In the genomic region with DNA sequence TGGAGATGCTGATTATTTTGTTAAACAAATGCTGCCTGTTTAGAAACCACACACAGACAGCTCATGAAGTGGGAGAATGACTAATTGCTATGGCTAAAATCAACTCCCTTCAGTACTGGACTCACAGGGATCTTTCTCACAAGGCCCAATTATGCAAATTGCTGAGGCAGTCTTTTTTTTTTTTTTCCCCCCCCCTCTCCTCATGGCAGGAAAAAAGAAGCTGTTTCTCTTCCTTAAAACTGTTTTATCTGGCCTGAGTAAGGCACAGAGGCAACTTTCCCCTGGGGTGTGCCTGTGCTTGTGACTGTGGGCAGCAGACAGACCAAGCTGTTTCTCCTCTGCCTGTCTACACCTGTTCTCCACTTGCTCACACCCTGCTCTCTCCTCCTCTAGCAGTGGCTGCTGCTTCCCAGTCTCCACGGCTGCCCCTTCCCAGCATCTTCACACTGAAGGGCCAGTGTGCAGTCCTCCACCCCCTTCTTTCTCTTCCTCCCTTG, we compare ENCODE assay signal across 8 cellular contexts.
DNase-seq lines count a peak whose midpoint lies in the region; ATAC-seq, FAIRE-seq and TF ChIP-seq lines count a peak whose summit lies in the region.

No MANE protein-coding gene starts in this region.

- intact Hi-C loops in posterior cingulate gyrus (cut with DNase I), result loop anchor here (10.0 kb wide), 1 partner anchor 259 kb away; the partner anchor contains the start of gene TOMM7

- H3K9me3 Mint-ChIP-seq in progenitor cell of endocrine pancreas (ENCODE audit: low read depth), result no peaks in the 10 kb centered on the region

- no peaks in the 10 kb centered on the region for H3K27me3 ChIP-seq in right atrium auricular region

- H3K36me3 Mint-ChIP-seq in progenitor cell of endocrine pancreas (ENCODE audit: insufficient read depth), result no peaks in the 10 kb centered on the region

- DNase-seq in GM12891 (ENCODE audit: insufficient read length, low spot score) (no peak), SW 1271 (lab: John Stamatoyannopoulos, UW) (peak; percentile 21 to 73), right atrium auricular region (ENCODE audit: low spot score) (peak; percentile 62), progenitor cell of endocrine pancreas (ENCODE audit: low spot score, unreplicated experiment) (no peak), posterior cingulate gyrus (no peak), HuH-7.5 (ENCODE audit: low spot score) (no peak)

- no peaks in the 10 kb centered on the region for H3K9me3 ChIP-seq in right atrium auricular region

- H3K27me3 Mint-ChIP-seq in progenitor cell of endocrine pancreas, result no peaks in the 10 kb centered on the region

- no peak overlapping the region for H3K4me3 ChIP-seq in right atrium auricular region

- no peak overlapping the region for H3K27ac Mint-ChIP-seq in progenitor cell of endocrine pancreas

- peaks cover under 1% of the 10 kb centered on the region for H3K36me3 ChIP-seq in right atrium auricular region

- TF ChIP-seq CTCF in right atrium auricular region (IDR thresholded peaks at IDR 0.05) (no peak), progenitor cell of endocrine pancreas (IDR thresholded peaks at IDR 0.05; ENCODE audit: unreplicated experiment) (no peak)

- no peak for FAIRE-seq in GM12891 (lab: Jason Lieb, UNC)

- no peak overlapping the region for H3K4me3 Mint-ChIP-seq in progenitor cell of endocrine pancreas (ENCODE audit: low read depth)

- H3K27ac ChIP-seq in right atrium auricular region, result peak overlapping the region; percentile 36 to 90

- ATAC-seq in HG02678 (IDR thresholded peaks at IDR 0.05; ENCODE audit: unreplicated experiment) (peak; percentile 40), HG03097 (IDR thresholded peaks at IDR 0.05; ENCODE audit: low FRiP score, unreplicated experiment) (no peak)

- TF ChIP-seq POLR2A in GM12891 (IDR thresholded peaks at IDR 0.05; ENCODE audit: low read depth, low read length), result no peak

- H3K4me1 ChIP-seq in right atrium auricular region, result peaks cover 2 to 57% of the 10 kb centered on the region in 2 donors

- H3K4me1 Mint-ChIP-seq in progenitor cell of endocrine pancreas (ENCODE audit: low read depth), result peaks cover 33% of the 10 kb centered on the region

TF ChIP-seq in GM12891, 5 proteins besides CTCF, POLR2A, EP300 and RAD21:
- TF ChIP-seq PAX5 (IDR thresholded peaks at IDR 0.05; ENCODE audit: insufficient read depth, low read length, severe bottlenecking) (no peak), POLR2AphosphoS5 (IDR thresholded peaks at IDR 0.05; ENCODE audit: low read depth, low read length) (no peak), SPI1 (IDR thresholded peaks at IDR 0.05; ENCODE audit: low read depth, low read length) (no peak), POU2F2 (IDR thresholded peaks at IDR 0.05; ENCODE audit: low read depth, low read length) (peak; percentile 94), TAF1 (IDR thresholded peaks at IDR 0.05; ENCODE audit: low read depth, low read length) (no peak)

Comparison
In these comparisons a context has a peak if more than half of its experiments do, and no peak if none do; other contexts are left out.
1. DNase-seq: peak in SW 1271 (2 of 2) and right atrium auricular region (single experiment); none in GM12891 (single experiment), progenitor cell of endocrine pancreas (single experiment), posterior cingulate gyrus (0 of 10) and HuH-7.5 (single experiment).